Comparison of ENCODE assay signal across 1 cellular context in the genomic region with DNA sequence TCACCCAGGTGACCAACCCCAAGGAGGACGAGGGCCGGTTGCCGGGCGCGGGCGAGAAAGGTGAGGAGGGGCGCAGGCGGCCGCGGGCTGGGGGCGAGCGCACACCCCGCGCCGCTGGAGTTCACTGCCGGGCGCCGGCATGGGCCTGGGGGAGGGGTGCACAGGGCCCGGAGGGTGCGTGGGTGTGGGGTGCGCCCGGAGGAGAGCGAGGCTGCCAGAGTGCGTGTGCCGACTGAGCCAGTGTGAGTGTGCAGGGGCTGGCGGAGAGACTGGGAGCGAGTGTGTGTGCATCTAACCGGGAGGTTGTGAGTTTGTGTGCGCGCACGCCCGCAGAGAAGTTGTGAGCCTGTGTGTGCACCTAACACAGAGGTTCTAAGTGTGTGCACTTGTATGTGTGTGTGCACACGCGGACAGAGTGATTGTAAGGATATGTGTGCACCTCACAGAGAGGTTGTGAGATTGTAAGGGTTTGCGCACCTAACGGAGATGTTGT.
A peak's percentile ranks its signal among the peaks of the same experiment; 100 is the strongest.
TF ChIP-seq lines count a peak whose summit lies in the region.

No MANE protein-coding gene starts in this region.

TF ChIP-seq in HepG2, 621 proteins besides CTCF, POLR2A, EP300 and RAD21 (continued from another document and continues in another):
- TF ChIP-seq, protein P1, sequence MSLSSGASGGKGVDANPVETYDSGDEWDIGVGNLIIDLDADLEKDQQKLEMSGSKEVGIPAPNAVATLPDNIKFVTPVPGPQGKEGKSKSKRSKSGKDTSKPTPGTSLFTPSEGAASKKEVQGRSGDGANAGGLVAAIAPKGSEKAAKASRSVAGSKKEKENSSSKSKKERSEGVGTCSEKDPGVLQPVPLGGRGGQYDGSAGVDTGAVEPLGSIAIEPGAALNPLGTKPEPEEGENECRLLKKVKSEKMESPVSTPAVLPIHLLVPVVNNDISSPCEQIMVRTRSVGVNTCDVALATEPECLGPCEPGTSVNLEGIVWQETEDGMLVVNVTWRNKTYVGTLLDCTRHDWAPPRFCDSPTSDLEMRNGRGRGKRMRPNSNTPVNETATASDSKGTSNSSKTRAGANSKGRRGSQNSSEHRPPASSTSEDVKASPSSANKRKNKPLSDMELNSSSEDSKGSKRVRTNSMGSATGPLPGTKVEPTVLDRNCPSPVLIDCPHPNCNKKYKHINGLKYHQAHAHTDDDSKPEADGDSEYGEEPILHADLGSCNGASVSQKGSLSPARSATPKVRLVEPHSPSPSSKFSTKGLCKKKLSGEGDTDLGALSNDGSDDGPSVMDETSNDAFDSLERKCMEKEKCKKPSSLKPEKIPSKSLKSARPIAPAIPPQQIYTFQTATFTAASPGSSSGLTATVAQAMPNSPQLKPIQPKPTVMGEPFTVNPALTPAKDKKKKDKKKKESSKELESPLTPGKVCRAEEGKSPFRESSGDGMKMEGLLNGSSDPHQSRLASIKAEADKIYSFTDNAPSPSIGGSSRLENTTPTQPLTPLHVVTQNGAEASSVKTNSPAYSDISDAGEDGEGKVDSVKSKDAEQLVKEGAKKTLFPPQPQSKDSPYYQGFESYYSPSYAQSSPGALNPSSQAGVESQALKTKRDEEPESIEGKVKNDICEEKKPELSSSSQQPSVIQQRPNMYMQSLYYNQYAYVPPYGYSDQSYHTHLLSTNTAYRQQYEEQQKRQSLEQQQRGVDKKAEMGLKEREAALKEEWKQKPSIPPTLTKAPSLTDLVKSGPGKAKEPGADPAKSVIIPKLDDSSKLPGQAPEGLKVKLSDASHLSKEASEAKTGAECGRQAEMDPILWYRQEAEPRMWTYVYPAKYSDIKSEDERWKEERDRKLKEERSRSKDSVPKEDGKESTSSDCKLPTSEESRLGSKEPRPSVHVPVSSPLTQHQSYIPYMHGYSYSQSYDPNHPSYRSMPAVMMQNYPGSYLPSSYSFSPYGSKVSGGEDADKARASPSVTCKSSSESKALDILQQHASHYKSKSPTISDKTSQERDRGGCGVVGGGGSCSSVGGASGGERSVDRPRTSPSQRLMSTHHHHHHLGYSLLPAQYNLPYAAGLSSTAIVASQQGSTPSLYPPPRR (CRISPR knock-in tag; IDR thresholded peaks at IDR 0.05; ENCODE audit: borderline replicate concordance): no peak
- TF ChIP-seq SNRNP70 (IDR thresholded peaks at IDR 0.05; ENCODE audit: low read depth, low read length) (no peak), MYC (CRISPR knock-in tag; IDR thresholded peaks at IDR 0.05; ENCODE audit: borderline replicate concordance) (peak; percentile 46; the same call in 1 of the 2 replicates), ZNF432 (CRISPR knock-in tag; IDR thresholded peaks at IDR 0.05; ENCODE audit: borderline replicate concordance) (no peak), ZNF30 (CRISPR knock-in tag; IDR thresholded peaks at IDR 0.05) (no peak), HDAC2 (CRISPR knock-in tag; IDR thresholded peaks at IDR 0.05) (no peak), STAG1 (CRISPR knock-in tag; IDR thresholded peaks at IDR 0.05) (no peak), MBNL3 (CRISPR knock-in tag; conservative IDR thresholded peaks at IDR 0.05) (no peak), ZNF3 (CRISPR knock-in tag; IDR thresholded peaks at IDR 0.05) (no peak), THAP11 (CRISPR knock-in tag; IDR thresholded peaks at IDR 0.05) (0 out of 2 replicates have a peak, but pooled peaks have one; percentile 9), FOSL2 (CRISPR knock-in tag; IDR thresholded peaks at IDR 0.05) (no peak), PCBP1 (IDR thresholded peaks at IDR 0.05; ENCODE audit: borderline replicate concordance, low read depth, low read length) (no peak), ZNF547 (CRISPR knock-in tag; IDR thresholded peaks at IDR 0.05) (0 out of 2 replicates have a peak, but pooled peaks have one; percentile 63), ZNF20 (CRISPR knock-in tag; IDR thresholded peaks at IDR 0.05) (no peak), SMARCE1 (IDR thresholded peaks at IDR 0.05; ENCODE audit: borderline replicate concordance) (no peak), HES4 (CRISPR knock-in tag; IDR thresholded peaks at IDR 0.05; ENCODE audit: borderline replicate concordance) (no peak), NFKB2 (CRISPR knock-in tag; IDR thresholded peaks at IDR 0.05; ENCODE audit: borderline replicate concordance) (no peak; the same call in 1 of the 2 replicates), ZFP37 (CRISPR knock-in tag; IDR thresholded peaks at IDR 0.05; ENCODE audit: borderline replicate concordance) (no peak), SUZ12 (IDR thresholded peaks at IDR 0.05; ENCODE audit: low read depth, low read length) (no peak), ZNF441 (CRISPR knock-in tag; IDR thresholded peaks at IDR 0.05; ENCODE audit: borderline replicate concordance) (no peak), ZZZ3 (CRISPR knock-in tag; IDR thresholded peaks at IDR 0.05; ENCODE audit: borderline replicate concordance) (no peak), NFRKB (IDR thresholded peaks at IDR 0.05) (no peak), CEBPB (IDR thresholded peaks at IDR 0.05; ENCODE audit: borderline replicate concordance, low read depth, low read length) (no peak), ZSCAN31 (CRISPR knock-in tag; IDR thresholded peaks at IDR 0.05; ENCODE audit: low read depth) (no peak), ZNF775 (CRISPR knock-in tag; IDR thresholded peaks at IDR 0.05; ENCODE audit: borderline replicate concordance) (no peak), ZNF709 (CRISPR knock-in tag; IDR thresholded peaks at IDR 0.05) (no peak), AGO1 (IDR thresholded peaks at IDR 0.05; ENCODE audit: low read depth, low read length, poor library complexity, severe bottlenecking) (no peak), SALL2 (CRISPR knock-in tag; IDR thresholded peaks at IDR 0.05) (0 out of 2 replicates have a peak, but pooled peaks have one; percentile 18)
- TF ChIP-seq, protein P2, sequence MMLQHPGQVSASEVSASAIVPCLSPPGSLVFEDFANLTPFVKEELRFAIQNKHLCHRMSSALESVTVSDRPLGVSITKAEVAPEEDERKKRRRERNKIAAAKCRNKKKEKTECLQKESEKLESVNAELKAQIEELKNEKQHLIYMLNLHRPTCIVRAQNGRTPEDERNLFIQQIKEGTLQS (CRISPR knock-in tag; IDR thresholded peaks at IDR 0.05): no peak
- TF ChIP-seq, protein P3, sequence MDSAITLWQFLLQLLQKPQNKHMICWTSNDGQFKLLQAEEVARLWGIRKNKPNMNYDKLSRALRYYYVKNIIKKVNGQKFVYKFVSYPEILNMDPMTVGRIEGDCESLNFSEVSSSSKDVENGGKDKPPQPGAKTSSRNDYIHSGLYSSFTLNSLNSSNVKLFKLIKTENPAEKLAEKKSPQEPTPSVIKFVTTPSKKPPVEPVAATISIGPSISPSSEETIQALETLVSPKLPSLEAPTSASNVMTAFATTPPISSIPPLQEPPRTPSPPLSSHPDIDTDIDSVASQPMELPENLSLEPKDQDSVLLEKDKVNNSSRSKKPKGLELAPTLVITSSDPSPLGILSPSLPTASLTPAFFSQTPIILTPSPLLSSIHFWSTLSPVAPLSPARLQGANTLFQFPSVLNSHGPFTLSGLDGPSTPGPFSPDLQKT (CRISPR knock-in tag; IDR thresholded peaks at IDR 0.05; ENCODE audit: borderline replicate concordance): no peak
- TF ChIP-seq, protein P4, sequence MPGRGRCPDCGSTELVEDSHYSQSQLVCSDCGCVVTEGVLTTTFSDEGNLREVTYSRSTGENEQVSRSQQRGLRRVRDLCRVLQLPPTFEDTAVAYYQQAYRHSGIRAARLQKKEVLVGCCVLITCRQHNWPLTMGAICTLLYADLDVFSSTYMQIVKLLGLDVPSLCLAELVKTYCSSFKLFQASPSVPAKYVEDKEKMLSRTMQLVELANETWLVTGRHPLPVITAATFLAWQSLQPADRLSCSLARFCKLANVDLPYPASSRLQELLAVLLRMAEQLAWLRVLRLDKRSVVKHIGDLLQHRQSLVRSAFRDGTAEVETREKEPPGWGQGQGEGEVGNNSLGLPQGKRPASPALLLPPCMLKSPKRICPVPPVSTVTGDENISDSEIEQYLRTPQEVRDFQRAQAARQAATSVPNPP (CRISPR knock-in tag; IDR thresholded peaks at IDR 0.05): no peak
- TF ChIP-seq, protein P5, sequence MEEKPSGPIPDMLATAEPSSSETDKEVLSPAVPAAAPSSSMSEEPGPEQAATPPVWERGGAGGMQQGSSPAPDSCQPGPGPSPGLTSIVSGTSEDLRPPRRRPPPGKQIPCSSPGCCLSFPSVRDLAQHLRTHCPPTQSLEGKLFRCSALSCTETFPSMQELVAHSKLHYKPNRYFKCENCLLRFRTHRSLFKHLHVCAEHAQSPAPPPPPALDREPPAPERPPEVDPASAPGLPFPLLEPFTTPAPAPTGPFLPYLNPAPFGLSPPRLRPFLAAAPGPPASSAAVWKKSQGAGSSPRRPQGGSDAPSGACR (CRISPR knock-in tag; IDR thresholded peaks at IDR 0.05): no peak
- TF ChIP-seq, protein P6, sequence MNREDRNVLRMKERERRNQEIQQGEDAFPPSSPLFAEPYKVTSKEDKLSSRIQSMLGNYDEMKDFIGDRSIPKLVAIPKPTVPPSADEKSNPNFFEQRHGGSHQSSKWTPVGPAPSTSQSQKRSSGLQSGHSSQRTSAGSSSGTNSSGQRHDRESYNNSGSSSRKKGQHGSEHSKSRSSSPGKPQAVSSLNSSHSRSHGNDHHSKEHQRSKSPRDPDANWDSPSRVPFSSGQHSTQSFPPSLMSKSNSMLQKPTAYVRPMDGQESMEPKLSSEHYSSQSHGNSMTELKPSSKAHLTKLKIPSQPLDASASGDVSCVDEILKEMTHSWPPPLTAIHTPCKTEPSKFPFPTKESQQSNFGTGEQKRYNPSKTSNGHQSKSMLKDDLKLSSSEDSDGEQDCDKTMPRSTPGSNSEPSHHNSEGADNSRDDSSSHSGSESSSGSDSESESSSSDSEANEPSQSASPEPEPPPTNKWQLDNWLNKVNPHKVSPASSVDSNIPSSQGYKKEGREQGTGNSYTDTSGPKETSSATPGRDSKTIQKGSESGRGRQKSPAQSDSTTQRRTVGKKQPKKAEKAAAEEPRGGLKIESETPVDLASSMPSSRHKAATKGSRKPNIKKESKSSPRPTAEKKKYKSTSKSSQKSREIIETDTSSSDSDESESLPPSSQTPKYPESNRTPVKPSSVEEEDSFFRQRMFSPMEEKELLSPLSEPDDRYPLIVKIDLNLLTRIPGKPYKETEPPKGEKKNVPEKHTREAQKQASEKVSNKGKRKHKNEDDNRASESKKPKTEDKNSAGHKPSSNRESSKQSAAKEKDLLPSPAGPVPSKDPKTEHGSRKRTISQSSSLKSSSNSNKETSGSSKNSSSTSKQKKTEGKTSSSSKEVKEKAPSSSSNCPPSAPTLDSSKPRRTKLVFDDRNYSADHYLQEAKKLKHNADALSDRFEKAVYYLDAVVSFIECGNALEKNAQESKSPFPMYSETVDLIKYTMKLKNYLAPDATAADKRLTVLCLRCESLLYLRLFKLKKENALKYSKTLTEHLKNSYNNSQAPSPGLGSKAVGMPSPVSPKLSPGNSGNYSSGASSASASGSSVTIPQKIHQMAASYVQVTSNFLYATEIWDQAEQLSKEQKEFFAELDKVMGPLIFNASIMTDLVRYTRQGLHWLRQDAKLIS (CRISPR knock-in tag; IDR thresholded peaks at IDR 0.05): peak; percentile 91
- TF ChIP-seq, protein P7, sequence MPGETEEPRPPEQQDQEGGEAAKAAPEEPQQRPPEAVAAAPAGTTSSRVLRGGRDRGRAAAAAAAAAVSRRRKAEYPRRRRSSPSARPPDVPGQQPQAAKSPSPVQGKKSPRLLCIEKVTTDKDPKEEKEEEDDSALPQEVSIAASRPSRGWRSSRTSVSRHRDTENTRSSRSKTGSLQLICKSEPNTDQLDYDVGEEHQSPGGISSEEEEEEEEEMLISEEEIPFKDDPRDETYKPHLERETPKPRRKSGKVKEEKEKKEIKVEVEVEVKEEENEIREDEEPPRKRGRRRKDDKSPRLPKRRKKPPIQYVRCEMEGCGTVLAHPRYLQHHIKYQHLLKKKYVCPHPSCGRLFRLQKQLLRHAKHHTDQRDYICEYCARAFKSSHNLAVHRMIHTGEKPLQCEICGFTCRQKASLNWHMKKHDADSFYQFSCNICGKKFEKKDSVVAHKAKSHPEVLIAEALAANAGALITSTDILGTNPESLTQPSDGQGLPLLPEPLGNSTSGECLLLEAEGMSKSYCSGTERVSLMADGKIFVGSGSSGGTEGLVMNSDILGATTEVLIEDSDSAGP (CRISPR knock-in tag; IDR thresholded peaks at IDR 0.05; ENCODE audit: borderline replicate concordance): no peak
- TF ChIP-seq, protein P8, sequence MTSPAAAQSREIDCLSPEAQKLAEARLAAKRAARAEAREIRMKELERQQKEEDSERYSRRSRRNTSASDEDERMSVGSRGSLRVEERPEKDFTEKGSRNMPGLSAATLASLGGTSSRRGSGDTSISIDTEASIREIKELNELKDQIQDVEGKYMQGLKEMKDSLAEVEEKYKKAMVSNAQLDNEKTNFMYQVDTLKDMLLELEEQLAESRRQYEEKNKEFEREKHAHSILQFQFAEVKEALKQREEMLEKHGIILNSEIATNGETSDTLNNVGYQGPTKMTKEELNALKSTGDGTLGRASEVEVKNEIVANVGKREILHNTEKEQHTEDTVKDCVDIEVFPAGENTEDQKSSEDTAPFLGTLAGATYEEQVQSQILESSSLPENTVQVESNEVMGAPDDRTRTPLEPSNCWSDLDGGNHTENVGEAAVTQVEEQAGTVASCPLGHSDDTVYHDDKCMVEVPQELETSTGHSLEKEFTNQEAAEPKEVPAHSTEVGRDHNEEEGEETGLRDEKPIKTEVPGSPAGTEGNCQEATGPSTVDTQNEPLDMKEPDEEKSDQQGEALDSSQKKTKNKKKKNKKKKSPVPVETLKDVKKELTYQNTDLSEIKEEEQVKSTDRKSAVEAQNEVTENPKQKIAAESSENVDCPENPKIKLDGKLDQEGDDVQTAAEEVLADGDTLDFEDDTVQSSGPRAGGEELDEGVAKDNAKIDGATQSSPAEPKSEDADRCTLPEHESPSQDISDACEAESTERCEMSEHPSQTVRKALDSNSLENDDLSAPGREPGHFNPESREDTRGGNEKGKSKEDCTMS (CRISPR knock-in tag; conservative IDR thresholded peaks at IDR 0.05): no peak
- TF ChIP-seq, protein P9, sequence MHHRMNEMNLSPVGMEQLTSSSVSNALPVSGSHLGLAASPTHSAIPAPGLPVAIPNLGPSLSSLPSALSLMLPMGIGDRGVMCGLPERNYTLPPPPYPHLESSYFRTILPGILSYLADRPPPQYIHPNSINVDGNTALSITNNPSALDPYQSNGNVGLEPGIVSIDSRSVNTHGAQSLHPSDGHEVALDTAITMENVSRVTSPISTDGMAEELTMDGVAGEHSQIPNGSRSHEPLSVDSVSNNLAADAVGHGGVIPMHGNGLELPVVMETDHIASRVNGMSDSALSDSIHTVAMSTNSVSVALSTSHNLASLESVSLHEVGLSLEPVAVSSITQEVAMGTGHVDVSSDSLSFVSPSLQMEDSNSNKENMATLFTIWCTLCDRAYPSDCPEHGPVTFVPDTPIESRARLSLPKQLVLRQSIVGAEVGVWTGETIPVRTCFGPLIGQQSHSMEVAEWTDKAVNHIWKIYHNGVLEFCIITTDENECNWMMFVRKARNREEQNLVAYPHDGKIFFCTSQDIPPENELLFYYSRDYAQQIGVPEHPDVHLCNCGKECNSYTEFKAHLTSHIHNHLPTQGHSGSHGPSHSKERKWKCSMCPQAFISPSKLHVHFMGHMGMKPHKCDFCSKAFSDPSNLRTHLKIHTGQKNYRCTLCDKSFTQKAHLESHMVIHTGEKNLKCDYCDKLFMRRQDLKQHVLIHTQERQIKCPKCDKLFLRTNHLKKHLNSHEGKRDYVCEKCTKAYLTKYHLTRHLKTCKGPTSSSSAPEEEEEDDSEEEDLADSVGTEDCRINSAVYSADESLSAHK (CRISPR knock-in tag; IDR thresholded peaks at IDR 0.05; ENCODE audit: borderline replicate concordance): no peak
- TF ChIP-seq, protein P10, sequence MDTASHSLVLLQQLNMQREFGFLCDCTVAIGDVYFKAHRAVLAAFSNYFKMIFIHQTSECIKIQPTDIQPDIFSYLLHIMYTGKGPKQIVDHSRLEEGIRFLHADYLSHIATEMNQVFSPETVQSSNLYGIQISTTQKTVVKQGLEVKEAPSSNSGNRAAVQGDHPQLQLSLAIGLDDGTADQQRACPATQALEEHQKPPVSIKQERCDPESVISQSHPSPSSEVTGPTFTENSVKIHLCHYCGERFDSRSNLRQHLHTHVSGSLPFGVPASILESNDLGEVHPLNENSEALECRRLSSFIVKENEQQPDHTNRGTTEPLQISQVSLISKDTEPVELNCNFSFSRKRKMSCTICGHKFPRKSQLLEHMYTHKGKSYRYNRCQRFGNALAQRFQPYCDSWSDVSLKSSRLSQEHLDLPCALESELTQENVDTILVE (CRISPR knock-in tag; IDR thresholded peaks at IDR 0.05): no peak; the same call in 1 of the 2 replicates
